8 cellular contexts compared by ENCODE assay signal in the genomic region with DNA sequence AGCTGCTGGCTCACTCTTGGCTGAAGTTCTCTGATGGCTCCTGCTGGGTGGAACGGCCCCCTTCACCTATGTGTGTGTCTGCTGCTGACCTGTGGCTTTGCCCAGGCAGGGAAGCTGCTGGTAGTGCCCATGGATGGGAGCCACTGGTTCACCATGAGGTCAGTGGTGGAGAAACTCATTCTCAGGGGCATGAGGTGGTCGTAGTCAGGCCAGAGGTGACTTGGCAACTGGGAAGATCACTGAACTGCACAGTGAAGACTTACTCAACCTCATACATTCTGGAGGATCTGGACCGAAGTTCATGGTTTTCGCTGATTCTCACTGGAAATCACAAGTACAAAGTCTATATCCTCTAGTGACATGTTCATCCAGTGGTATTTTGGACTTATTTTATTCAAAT. TPM values are rescaled to one million over a fixed set of nuclear protein-coding genes. Genes with fewer than 3 reads are reported as not detected.
"Had no signal": no experiment of that assay in that cellular context is flagged by ENCODE, and none has a peak within 500 bp of the region (broad histone marks: within the 10 kb centered on the region; RNA-seq: fewer than 3 reads in every experiment).

No MANE protein-coding gene starts in this region.

- H3K27ac Mint-ChIP-seq: GM23338, H9 had no signal

- FAIRE-seq: H1, H54 had no signal

- H3K27ac ChIP-seq: HL-60 had no signal

- H3K4me3 ChIP-seq: GM23338 had no signal

- H3K4me3 Mint-ChIP-seq: GM23338, H9 had no signal

- ATAC-seq: GM23338 had no signal

- DNase-seq: H9, HCEC 1CT, IMR-90 had no signal

- H2AFZ ChIP-seq: GM23338 had no signal

- H3K4me2 ChIP-seq: GM23338 had no signal

- H3K4me1 Mint-ChIP-seq: GM23338, H9 had no signal

RNA-seq across cellular contexts. Expression of a gene that starts 13.9 kb away (rescaled TPM):
- total RNA-seq: H1, H9, HT1080, IMR-90 had no signal
- polyA plus RNA-seq: GM23338, H1, IMR-90 had no signal

RNA-seq across cellular contexts. Expression of a gene that starts 32.7 kb away (rescaled TPM):
- total RNA-seq: GM23338, H1, H9, HT1080, IMR-90 had no signal
- polyA plus RNA-seq: GM23338, H1, IMR-90 had no signal
